In the genomic region with DNA sequence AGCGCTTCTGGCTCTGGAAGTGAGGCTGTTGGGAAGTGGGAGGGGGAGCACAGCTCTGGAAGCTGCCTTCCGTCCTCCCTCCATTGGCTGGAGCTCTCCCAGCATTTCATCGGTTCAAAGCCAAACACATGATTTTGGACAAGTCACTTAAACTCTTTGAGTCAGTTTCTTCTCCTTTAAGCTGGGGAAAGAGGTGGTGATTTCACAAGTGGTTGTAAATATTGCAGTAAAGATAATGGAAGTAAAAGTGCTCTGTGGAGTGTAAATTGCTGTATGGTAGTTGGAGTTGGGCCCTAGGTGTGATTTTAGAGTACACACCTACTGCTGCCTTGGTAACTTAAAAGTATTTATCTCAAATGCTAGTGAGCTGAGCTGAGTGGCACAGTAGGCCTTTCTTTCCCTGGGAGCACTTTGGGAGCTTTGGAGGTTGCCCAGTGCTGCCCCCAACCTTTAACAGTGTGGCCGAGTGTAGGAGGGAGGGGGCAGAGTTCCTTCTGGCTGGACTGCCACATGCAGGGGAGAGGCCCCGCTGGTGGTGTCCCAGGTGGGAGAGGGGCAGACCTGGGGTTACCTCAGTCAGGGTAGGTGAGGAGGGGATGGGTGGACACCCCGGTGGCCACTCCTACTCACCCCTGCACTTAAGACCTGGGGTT, we compare ENCODE assay signal across 1 cellular context.
TF ChIP-seq lines count a peak whose summit lies in the region.

No MANE protein-coding gene starts in this region.

TF ChIP-seq in H1, 55 proteins besides CTCF, POLR2A, EP300 and RAD21 (continued from another document):
- TF ChIP-seq GABPA (IDR thresholded peaks at IDR 0.05; ENCODE audit: borderline replicate concordance, insufficient read depth, low read length) (no peak), GTF2F1 (IDR thresholded peaks at IDR 0.05; ENCODE audit: borderline replicate concordance, low read depth, low read length) (no peak), KDM4A (IDR thresholded peaks at IDR 0.05; ENCODE audit: low read depth, low read length, severe bottlenecking) (no peak), NRF1 (IDR thresholded peaks at IDR 0.05; ENCODE audit: low read depth, low read length) (no peak), BACH1 (IDR thresholded peaks at IDR 0.05; ENCODE audit: low read length) (no peak), TCF12 (IDR thresholded peaks at IDR 0.05; ENCODE audit: low read depth, low read length) (no peak), TAF7 (optimal IDR thresholded peaks at IDR 0.05; ENCODE audit: borderline replicate concordance, low read depth, low read length) (no peak), RFX5 (IDR thresholded peaks at IDR 0.05; ENCODE audit: borderline replicate concordance, low read depth, low read length) (no peak), ZNF274 (IDR thresholded peaks at IDR 0.05; ENCODE audit: borderline replicate concordance, extremely low read depth, low read length) (no peak), PHF8 (conservative IDR thresholded peaks at IDR 0.05; ENCODE audit: low read depth, low read length) (no peak)
- TF ChIP-seq, protein P1, sequence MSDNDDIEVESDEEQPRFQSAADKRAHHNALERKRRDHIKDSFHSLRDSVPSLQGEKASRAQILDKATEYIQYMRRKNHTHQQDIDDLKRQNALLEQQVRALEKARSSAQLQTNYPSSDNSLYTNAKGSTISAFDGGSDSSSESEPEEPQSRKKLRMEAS (IDR thresholded peaks at IDR 0.05) = no peak
